In the genomic region with DNA sequence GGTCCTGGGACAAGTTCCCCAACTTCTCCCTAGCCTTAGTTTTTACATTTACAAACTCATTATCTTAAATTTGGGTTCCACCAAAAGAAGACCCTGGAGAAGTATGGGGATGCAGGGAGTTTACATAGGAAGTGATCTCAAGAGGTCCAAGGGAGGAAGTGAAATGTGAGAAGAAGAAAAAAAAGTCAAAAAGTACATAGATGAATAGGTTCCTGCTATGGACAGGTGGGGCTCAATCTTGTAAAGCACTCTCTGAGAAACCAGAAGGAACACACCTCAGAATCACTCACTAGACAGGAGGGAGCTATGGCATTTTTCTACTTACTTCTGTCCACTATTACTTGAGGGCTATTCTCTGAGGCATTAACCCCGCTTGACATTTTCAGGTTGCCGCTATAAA, we compare ENCODE assay signal across 25 cellular contexts. TPM values are rescaled to one million over a fixed set of nuclear protein-coding genes. Genes with fewer than 3 reads are reported as not detected.
DNase-seq lines count a peak whose midpoint lies in the region; ATAC-seq and TF ChIP-seq lines count a peak whose summit lies in the region.
"Had no signal": no experiment of that assay in that cellular context is flagged by ENCODE, and none has a peak within 500 bp of the region (broad histone marks: within the 10 kb centered on the region; RNA-seq: fewer than 3 reads in every experiment).

No MANE protein-coding gene starts in this region.

- H3K36me3 ChIP-seq in SK-N-SH (replicated peaks in 1 of 2; ENCODE audit: control insufficient read depth in 1 of 2, insufficient read depth in 2 of 2, low read length in 1 of 2), result no peaks in the 10 kb centered on the region
- H3K36me3 ChIP-seq: right atrium auricular region, transverse colon had no signal

- no peak for TF ChIP-seq POLR2A in GM18505 (IDR thresholded peaks at IDR 0.05; ENCODE audit: borderline replicate concordance, extremely low read depth, insufficient read depth, insufficient read length)

- TF ChIP-seq CTCF in SK-N-SH (IDR thresholded peaks at IDR 0.05), result no peak

- H3K4me1 ChIP-seq in SK-N-SH (ENCODE audit: control insufficient read depth in 1 of 2, insufficient read depth in 2 of 2, low read depth in 1 of 2, low read length in 1 of 2), result no peaks in the 10 kb centered on the region
- H3K4me1 ChIP-seq: body of pancreas, right atrium auricular region, transverse colon had no signal

- no peak overlapping the region for H3K27ac ChIP-seq in SK-N-SH (ENCODE audit: low read depth in 2 of 2, low read length in 1 of 2)
- H3K27ac ChIP-seq: body of pancreas, KMS-11, right atrium auricular region, transverse colon had no signal

- POLR2A ChIA-PET in SK-N-SH (lab: Yijun Ruan, JAX), result no interaction called here

- no peaks in the 10 kb centered on the region for H3K9me2 ChIP-seq in SK-N-SH

- no peak overlapping the region for H3K4me2 ChIP-seq in SK-N-SH
- H3K4me2 ChIP-seq: KMS-11 had no signal

- no peak overlapping the region for H3K9ac ChIP-seq in SK-N-SH
- H3K9ac ChIP-seq: KMS-11 had no signal

- H3K4me3 ChIP-seq in SK-N-SH (ENCODE audit: low read depth in 2 of 2, low read length in 1 of 2), result no peak overlapping the region
- H3K4me3 ChIP-seq: body of pancreas, right atrium auricular region, transverse colon had no signal

- H3F3A ChIP-seq in SK-N-SH (replicated peaks; ENCODE audit: insufficient read depth), result no peaks in the 10 kb centered on the region

- CTCF ChIA-PET in SK-N-SH (lab: Yijun Ruan, JAX), result no interaction called here

- H3K27me3 ChIP-seq in SK-N-SH (ENCODE audit: insufficient read depth), result no peaks in the 10 kb centered on the region
- H3K27me3 ChIP-seq: body of pancreas, right atrium auricular region, transverse colon had no signal

- no peaks in the 10 kb centered on the region for H3K9me3 ChIP-seq in SK-N-SH
- H3K9me3 ChIP-seq: body of pancreas, right atrium auricular region, transverse colon had no signal

- ATAC-seq in GM18505 (IDR thresholded peaks at IDR 0.05; ENCODE audit: unreplicated experiment) (peak; percentile 64), GM19351 (IDR thresholded peaks at IDR 0.05; ENCODE audit: unreplicated experiment) (peak; percentile 76), HG02642 (IDR thresholded peaks at IDR 0.05; ENCODE audit: poor library complexity, unreplicated experiment) (peak; percentile 63), HG03378 (IDR thresholded peaks at IDR 0.05; ENCODE audit: unreplicated experiment) (peak; percentile 63)
- ATAC-seq: activated naive CD4-positive, alpha-beta T cell treated with anti-CD3 and anti-CD28 coated beads, Interleukin-2, amount 50 U/mL, for 72 hours; body of pancreas had no signal

- 7% methylated on average over 2 of the region's 2 CpGs for WGBS in SK-N-SH (ENCODE audit: low lambda C conversion rate)

- no peak for TF ChIP-seq RAD21 in SK-N-SH (IDR thresholded peaks at IDR 0.05; ENCODE audit: low read length)

- H3K79me2 ChIP-seq in SK-N-SH (ENCODE audit: insufficient read depth), result no peaks in the 10 kb centered on the region

- no peaks in the 10 kb centered on the region for H4K20me1 ChIP-seq in SK-N-SH (ENCODE audit: insufficient read depth)

- DNase-seq in activated gamma-delta T cell (lab: John Stamatoyannopoulos, UW) (no peak), SK-N-SH (no peak), KG1 (lab: John Stamatoyannopoulos, UW) (no peak), iPS-NIHi11 (ENCODE audit: low spot score) (no peak)
- DNase-seq: ACHN; activated CD4-positive, alpha-beta memory T cell treated with anti-CD3 and anti-CD28 coated beads, Interleukin-2, amount 10 ng/mL, durations not matched to agents 7 days and 5 days; activated T-cell treated with anti-CD3 and anti-CD28 coated beads, Interleukin-2, amount 50 U/mL, for 24 hours; body of pancreas; DMS153; NCI-H1048; NCI-H2107; NCI-H524; occipital lobe; SHP77; stimulated activated CD4-positive, alpha-beta T cell treated with anti-CD3 and anti-CD28 coated beads, Interleukin-15, amount 100 ng/mL, for 24 hours; stimulated activated naive CD4-positive, alpha-beta T cell; T-helper 2 cell; transverse colon had no signal

- TF ChIP-seq EP300 in SK-N-SH (IDR thresholded peaks at IDR 0.05; ENCODE audit: borderline replicate concordance in 1 of 2, low read depth in 1 of 2, low read length in 1 of 2), result no peak

- H2AFZ ChIP-seq in SK-N-SH (ENCODE audit: low read depth), result no peak overlapping the region

TF ChIP-seq in SK-N-SH, 30 proteins besides CTCF, POLR2A, EP300 and RAD21:
- no peak for TF ChIP-seq TAF1 (IDR thresholded peaks at IDR 0.05; ENCODE audit: borderline replicate concordance, low read depth, low read length)
- no peak for TF ChIP-seq POLR2AphosphoS5 (IDR thresholded peaks at IDR 0.05; ENCODE audit: low read depth, low read length)
- TF ChIP-seq RFX5 (IDR thresholded peaks at IDR 0.05; ENCODE audit: low read length), result no peak
- TF ChIP-seq SIN3A (IDR thresholded peaks at IDR 0.05; ENCODE audit: borderline replicate concordance, low read depth, low read length), result no peak
- TF ChIP-seq TCF12 (IDR thresholded peaks at IDR 0.05), result no peak
- TF ChIP-seq, protein P1, sequence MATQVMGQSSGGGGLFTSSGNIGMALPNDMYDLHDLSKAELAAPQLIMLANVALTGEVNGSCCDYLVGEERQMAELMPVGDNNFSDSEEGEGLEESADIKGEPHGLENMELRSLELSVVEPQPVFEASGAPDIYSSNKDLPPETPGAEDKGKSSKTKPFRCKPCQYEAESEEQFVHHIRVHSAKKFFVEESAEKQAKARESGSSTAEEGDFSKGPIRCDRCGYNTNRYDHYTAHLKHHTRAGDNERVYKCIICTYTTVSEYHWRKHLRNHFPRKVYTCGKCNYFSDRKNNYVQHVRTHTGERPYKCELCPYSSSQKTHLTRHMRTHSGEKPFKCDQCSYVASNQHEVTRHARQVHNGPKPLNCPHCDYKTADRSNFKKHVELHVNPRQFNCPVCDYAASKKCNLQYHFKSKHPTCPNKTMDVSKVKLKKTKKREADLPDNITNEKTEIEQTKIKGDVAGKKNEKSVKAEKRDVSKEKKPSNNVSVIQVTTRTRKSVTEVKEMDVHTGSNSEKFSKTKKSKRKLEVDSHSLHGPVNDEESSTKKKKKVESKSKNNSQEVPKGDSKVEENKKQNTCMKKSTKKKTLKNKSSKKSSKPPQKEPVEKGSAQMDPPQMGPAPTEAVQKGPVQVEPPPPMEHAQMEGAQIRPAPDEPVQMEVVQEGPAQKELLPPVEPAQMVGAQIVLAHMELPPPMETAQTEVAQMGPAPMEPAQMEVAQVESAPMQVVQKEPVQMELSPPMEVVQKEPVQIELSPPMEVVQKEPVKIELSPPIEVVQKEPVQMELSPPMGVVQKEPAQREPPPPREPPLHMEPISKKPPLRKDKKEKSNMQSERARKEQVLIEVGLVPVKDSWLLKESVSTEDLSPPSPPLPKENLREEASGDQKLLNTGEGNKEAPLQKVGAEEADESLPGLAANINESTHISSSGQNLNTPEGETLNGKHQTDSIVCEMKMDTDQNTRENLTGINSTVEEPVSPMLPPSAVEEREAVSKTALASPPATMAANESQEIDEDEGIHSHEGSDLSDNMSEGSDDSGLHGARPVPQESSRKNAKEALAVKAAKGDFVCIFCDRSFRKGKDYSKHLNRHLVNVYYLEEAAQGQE (IDR thresholded peaks at IDR 0.05; ENCODE audit: low read depth, low read length), result no peak
- no peak for TF ChIP-seq JUND (IDR thresholded peaks at IDR 0.05)
- TF ChIP-seq FOSL2 (IDR thresholded peaks at IDR 0.05; ENCODE audit: borderline replicate concordance, low read depth), result no peak
- TF ChIP-seq, protein P2, sequence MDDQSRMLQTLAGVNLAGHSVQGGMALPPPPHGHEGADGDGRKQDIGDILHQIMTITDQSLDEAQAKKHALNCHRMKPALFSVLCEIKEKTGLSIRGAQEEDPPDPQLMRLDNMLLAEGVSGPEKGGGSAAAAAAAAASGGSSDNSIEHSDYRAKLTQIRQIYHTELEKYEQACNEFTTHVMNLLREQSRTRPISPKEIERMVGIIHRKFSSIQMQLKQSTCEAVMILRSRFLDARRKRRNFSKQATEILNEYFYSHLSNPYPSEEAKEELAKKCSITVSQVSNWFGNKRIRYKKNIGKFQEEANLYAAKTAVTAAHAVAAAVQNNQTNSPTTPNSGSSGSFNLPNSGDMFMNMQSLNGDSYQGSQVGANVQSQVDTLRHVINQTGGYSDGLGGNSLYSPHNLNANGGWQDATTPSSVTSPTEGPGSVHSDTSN (IDR thresholded peaks at IDR 0.05), result no peak
- no peak for TF ChIP-seq SMC3 (IDR thresholded peaks at IDR 0.05; ENCODE audit: low read depth, low read length)
- TF ChIP-seq EZH2phosphoT487 (IDR thresholded peaks at IDR 0.05; ENCODE audit: borderline replicate concordance, low read depth), result no peak
- no peak for TF ChIP-seq FOXJ3 (CRISPR knock-in tag; IDR thresholded peaks at IDR 0.05)
- TF ChIP-seq, protein P3, sequence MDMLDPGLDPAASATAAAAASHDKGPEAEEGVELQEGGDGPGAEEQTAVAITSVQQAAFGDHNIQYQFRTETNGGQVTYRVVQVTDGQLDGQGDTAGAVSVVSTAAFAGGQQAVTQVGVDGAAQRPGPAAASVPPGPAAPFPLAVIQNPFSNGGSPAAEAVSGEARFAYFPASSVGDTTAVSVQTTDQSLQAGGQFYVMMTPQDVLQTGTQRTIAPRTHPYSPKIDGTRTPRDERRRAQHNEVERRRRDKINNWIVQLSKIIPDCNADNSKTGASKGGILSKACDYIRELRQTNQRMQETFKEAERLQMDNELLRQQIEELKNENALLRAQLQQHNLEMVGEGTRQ (IDR thresholded peaks at IDR 0.05; ENCODE audit: borderline replicate concordance, low read depth, low read length), result no peak
- no peak for TF ChIP-seq MEF2A (IDR thresholded peaks at IDR 0.05; ENCODE audit: borderline replicate concordance, low read depth)
- TF ChIP-seq, protein P4, sequence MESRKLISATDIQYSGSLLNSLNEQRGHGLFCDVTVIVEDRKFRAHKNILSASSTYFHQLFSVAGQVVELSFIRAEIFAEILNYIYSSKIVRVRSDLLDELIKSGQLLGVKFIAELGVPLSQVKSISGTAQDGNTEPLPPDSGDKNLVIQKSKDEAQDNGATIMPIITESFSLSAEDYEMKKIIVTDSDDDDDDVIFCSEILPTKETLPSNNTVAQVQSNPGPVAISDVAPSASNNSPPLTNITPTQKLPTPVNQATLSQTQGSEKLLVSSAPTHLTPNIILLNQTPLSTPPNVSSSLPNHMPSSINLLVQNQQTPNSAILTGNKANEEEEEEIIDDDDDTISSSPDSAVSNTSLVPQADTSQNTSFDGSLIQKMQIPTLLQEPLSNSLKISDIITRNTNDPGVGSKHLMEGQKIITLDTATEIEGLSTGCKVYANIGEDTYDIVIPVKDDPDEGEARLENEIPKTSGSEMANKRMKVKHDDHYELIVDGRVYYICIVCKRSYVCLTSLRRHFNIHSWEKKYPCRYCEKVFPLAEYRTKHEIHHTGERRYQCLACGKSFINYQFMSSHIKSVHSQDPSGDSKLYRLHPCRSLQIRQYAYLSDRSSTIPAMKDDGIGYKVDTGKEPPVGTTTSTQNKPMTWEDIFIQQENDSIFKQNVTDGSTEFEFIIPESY (IDR thresholded peaks at IDR 0.05; ENCODE audit: borderline replicate concordance, low read depth), result no peak
- TF ChIP-seq ELF1 (IDR thresholded peaks at IDR 0.05), result no peak
- TF ChIP-seq NFIC (IDR thresholded peaks at IDR 0.05; ENCODE audit: borderline replicate concordance), result no peak

RNA-seq across cellular contexts. Expression of a gene that starts 56.6 kb away (rescaled TPM):
- polyA plus RNA-seq in SK-N-SH (2012; rRNA removed), result 0.16 and 0.29 TPM in 2 replicates
- polyA plus RNA-seq in SK-N-SH (2012; cell fraction: cytosol; rRNA removed), result 0.22 and 0.23 TPM in 2 replicates
- 0.35 and 0.41 TPM in 2 replicates for polyA plus RNA-seq in SK-N-SH (2012; cell fraction: nucleus; rRNA removed)
